In the genomic region with DNA sequence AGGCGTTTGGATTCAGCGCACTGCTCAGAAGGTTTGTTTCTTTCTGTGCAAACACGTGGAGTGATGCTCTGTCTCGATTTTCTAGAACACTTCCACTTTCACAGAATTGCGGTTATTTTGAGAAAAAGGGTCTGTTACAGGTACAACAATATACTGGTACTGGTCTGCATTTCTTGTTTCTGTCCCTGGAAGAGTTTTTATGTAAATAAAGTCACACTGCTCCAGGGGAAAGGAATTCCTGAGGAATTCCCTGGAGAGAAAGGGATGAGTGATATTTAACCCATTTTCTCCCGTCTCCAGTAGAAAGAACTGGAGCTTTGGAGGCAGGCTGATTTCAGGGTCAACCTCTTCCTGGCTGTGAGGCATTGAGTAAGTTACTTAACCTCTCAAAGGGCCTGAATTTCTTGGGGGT, we compare ENCODE assay signal across 10 cellular contexts. TPM values are rescaled to one million over a fixed set of nuclear protein-coding genes. Genes with fewer than 3 reads are reported as not detected.
DNase-seq lines count a peak whose midpoint lies in the region; ATAC-seq and TF ChIP-seq lines count a peak whose summit lies in the region.
"Had no signal": no experiment of that assay in that cellular context is flagged by ENCODE, and none has a peak within 500 bp of the region (broad histone marks: within the 10 kb centered on the region; RNA-seq: fewer than 3 reads in every experiment).

No MANE protein-coding gene starts in this region.

- H3K4ac ChIP-seq in IMR-90 (ENCODE audit: low read depth, low read length) = peak overlapping the region; percentile 96

- H4K8ac ChIP-seq in IMR-90 (ENCODE audit: low read depth in 2 of 2, low read length in 2 of 2) = peak overlapping the region; percentile 38 to 87

- H3K56ac ChIP-seq in IMR-90 (ENCODE audit: extremely low read depth, insufficient read depth, low read length) = peak overlapping the region; percentile 91

- no peaks in the 10 kb centered on the region for H3K27me3 ChIP-seq in IMR-90 (ENCODE audit: control insufficient read depth, insufficient read depth, low read length)

- peak overlapping the region; percentile 73 for H3K9ac ChIP-seq in IMR-90 (ENCODE audit: low read depth, low read length)

- peak overlapping the region; percentile 87 for H3K14ac ChIP-seq in IMR-90 (replicated peaks; ENCODE audit: low read depth, low read length)

- no peak for TF ChIP-seq CTCF in GM13976 (IDR thresholded peaks at IDR 0.05; ENCODE audit: borderline replicate concordance, control extremely low read depth, extremely low read depth, insufficient read depth, missing control alignments)
- TF ChIP-seq CTCF in IMR-90 (conservative IDR thresholded peaks at IDR 0.05; ENCODE audit: low read depth, low read length) = no peak
- TF ChIP-seq CTCF in brain (conservative IDR thresholded peaks at IDR 0.05) = no peak

- CTCF ChIA-PET in IMR-90 (lab: Yijun Ruan, JAX) = interaction anchor here (0.8 to 1.0 kb wide), 2 partner anchors 9 to 27 kb away, joined by 3 to 6 read pairs; no protein-coding TSS in a partner anchor

- ATAC-seq in IMR-90 (ENCODE audit: low read depth) (peak; percentile 48), left ventricle myocardium superior (no peak), HG03135 (IDR thresholded peaks at IDR 0.05; ENCODE audit: unreplicated experiment) (no peak)

- peak overlapping the region; percentile 84 for H2AK9ac ChIP-seq in IMR-90 (replicated peaks; ENCODE audit: low read depth, low read length, poor library complexity)

- H4K20me1 ChIP-seq in IMR-90 (ENCODE audit: insufficient read depth, low read length) = no peaks in the 10 kb centered on the region

- peak overlapping the region; percentile 96 for H2BK120ac ChIP-seq in IMR-90 (ENCODE audit: low read depth, low read length)

- peaks cover 24% of the 10 kb centered on the region for H3K4me1 ChIP-seq in IMR-90 (ENCODE audit: control insufficient read depth, insufficient read depth, low read length)

- no peak for TF ChIP-seq POLR2A in IMR-90 (IDR thresholded peaks at IDR 0.05; ENCODE audit: low read depth, low read length)

- peak overlapping the region; percentile 77 for H4K5ac ChIP-seq in IMR-90 (ENCODE audit: low read depth, low read length)

- H2BK20ac ChIP-seq in IMR-90 (ENCODE audit: low read depth, low read length) = peak overlapping the region; percentile 87

- H2BK15ac ChIP-seq in IMR-90 (ENCODE audit: low read depth, low read length) = peak overlapping the region; percentile 88

- in situ Hi-C loops in GM13976 (cut with MboI; ENCODE audit: low sequenced_read_pairs, unreplicated experiment) = no loop called here
- in situ Hi-C loops in IMR-90 (cut with MboI; ENCODE audit: low sequenced_read_pairs) = no loop called here

- H4K91ac ChIP-seq in IMR-90 (ENCODE audit: insufficient read depth, low read depth, low read length) = peak overlapping the region; percentile 98

- H3K9me3 ChIP-seq in IMR-90 (ENCODE audit: control insufficient read depth, insufficient read depth, low read length) = no peaks in the 10 kb centered on the region

- H3K36me3 ChIP-seq in IMR-90 (ENCODE audit: control insufficient read depth, insufficient read depth, low read length) = no peaks in the 10 kb centered on the region

- DNase-seq in GM13976 (ENCODE audit: low spot score) (peak; percentile 59), IMR-90 (peak; percentile 44), renal cortical epithelial cell (ENCODE audit: low read depth) (peak; percentile 61), NCI-H1436 treated with DMSO at 0.1 percent for 48 hours (lab: John Stamatoyannopoulos, UW) (no peak), left ventricle myocardium superior (no peak), NCI-H510A (lab: John Stamatoyannopoulos, UW) (no peak)

- no CpG with 5 or more reads among the region's 6 CpGs for WGBS in IMR-90 (ENCODE audit: extremely low coverage in 2 of 2, insufficient read length in 1 of 2), 2 experiments

- H3K9me1 ChIP-seq in IMR-90 (ENCODE audit: insufficient read depth, low read length) = peaks cover 14% of the 10 kb centered on the region

- POLR2A ChIA-PET in IMR-90 (lab: Charles Lee; ENCODE audit: unreplicated experiment) = no interaction called here

- peak overlapping the region; percentile 94 for H2AK5ac ChIP-seq in IMR-90 (ENCODE audit: low read depth, low read length)

- H2BK5ac ChIP-seq in IMR-90 (ENCODE audit: low read depth, low read length, poor library complexity, severe bottlenecking) = peak overlapping the region; percentile 90

- no peaks in the 10 kb centered on the region for H3K36me3 Mint-ChIP-seq in brain

- no peak for TF ChIP-seq RAD21 in IMR-90 (IDR thresholded peaks at IDR 0.05; ENCODE audit: low read length)

- dilution Hi-C loops in IMR-90 (cut with HindIII; ENCODE audit: low sequenced_read_pairs, unreplicated experiment) = no loop called here

- H3K4me3 ChIP-seq in IMR-90 (ENCODE audit: insufficient read depth, low read depth, low read length) = peak overlapping the region; percentile 9; the same call in 1 of the 2 replicates

- H3K23ac ChIP-seq in IMR-90 (ENCODE audit: low read depth, low read length) = peak overlapping the region; percentile 80; the same call in 1 of the 2 replicates

- no peaks in the 10 kb centered on the region; a peak in 1 of 4 replicates for H3K79me1 ChIP-seq in IMR-90 (ENCODE audit: low read depth in 1 of 2, low read length in 2 of 2)

- peak overlapping the region in 4 of 5 experiments; percentile 19 to 53 (median 30) for H3K4me3 Mint-ChIP-seq in brain

- H3K18ac ChIP-seq in IMR-90 (ENCODE audit: low read depth, low read length) = peak overlapping the region; percentile 77

- BruUV-seq in IMR-90 (replicated peaks; lab: Mats Ljungman, UMichigan) = no TSS peak

- intact Hi-C loops in IMR-90 (cut with micrococcal nuclease) = loop anchor here (2.0 kb wide), 1 partner anchor 16 kb away; no protein-coding TSS in a partner anchor
- intact Hi-C loops in left ventricle myocardium superior (cut with micrococcal nuclease) = no loop called here

- peak overlapping the region; percentile 94 for H3K27ac ChIP-seq in IMR-90 (ENCODE audit: insufficient read depth, low read length)

- peaks cover 33% of the 10 kb centered on the region for H3K4me1 Mint-ChIP-seq in brain

- peak overlapping the region in 4 of 5 experiments; percentile 23 to 57 (median 46) for H3K27ac Mint-ChIP-seq in brain

- peak overlapping the region; percentile 72 for H2AFZ ChIP-seq in IMR-90 (replicated peaks; ENCODE audit: low read length, poor library complexity)

- H3K27me3 Mint-ChIP-seq in brain = peaks cover 5% of the 10 kb centered on the region

- H3K9me3 Mint-ChIP-seq in brain = peaks cover 0 to 8% (median 0%) of the 10 kb centered on the region in 5 experiments

- peak overlapping the region; percentile 83 for H3K4me2 ChIP-seq in IMR-90 (ENCODE audit: low read depth, low read length)

TF ChIP-seq in IMR-90, 13 proteins besides CTCF, POLR2A, EP300 and RAD21:
- TF ChIP-seq MAZ (IDR thresholded peaks at IDR 0.05; ENCODE audit: borderline replicate concordance, low read depth, low read length) = no peak
- TF ChIP-seq MXI1 (IDR thresholded peaks at IDR 0.05; ENCODE audit: borderline replicate concordance, low read depth, low read length) = peak; percentile 46; the same call in 1 of the 2 replicates

RNA-seq across cellular contexts. Expression of gene RMI2, which starts 16.2 kb away (rescaled TPM):
- total RNA-seq in IMR-90 (2012; rRNA removed) (3.2 and 5.8 TPM in 2 replicates), renal cortical epithelial cell (6.0 and 7.3 TPM in 2 replicates), left ventricle myocardium superior (0.45 TPM)
- polyA plus RNA-seq in IMR-90 (2012; rRNA removed) (4.0 and 5.6 TPM in 2 replicates), brain (ENCODE audit: insufficient read depth, low read depth, low replicate concordance) (43.1 TPM)
- 1.7 and 3.8 TPM in 2 replicates for polyA plus RNA-seq in IMR-90 (2012; cell fraction: cytosol; rRNA removed)
- 1.4 and 3.8 TPM in 2 replicates for polyA plus RNA-seq in IMR-90 (2012; cell fraction: nucleus; rRNA removed; ENCODE audit: low replicate concordance)

RNA-seq across cellular contexts. Expression of gene PRM1, which starts 48.0 kb away (rescaled TPM):
- total RNA-seq in IMR-90 (2012; rRNA removed) = not detected in 2 replicates
- not detected in 2 replicates for polyA plus RNA-seq in IMR-90 (2012; rRNA removed)
- polyA plus RNA-seq in IMR-90 (2012; cell fraction: cytosol; rRNA removed) = not detected in 2 replicates
- polyA plus RNA-seq in IMR-90 (2012; cell fraction: nucleus; rRNA removed; ENCODE audit: low replicate concordance) = not detected in 2 replicates
- polyA plus RNA-seq in brain (ENCODE audit: insufficient read depth, low read depth, low replicate concordance) = not detected
- not detected in 2 replicates for total RNA-seq in renal cortical epithelial cell
- total RNA-seq in left ventricle myocardium superior = not detected
- total RNA-seq: NCI-H460, urinary bladder had no signal
- polyA plus RNA-seq: urinary bladder had no signal

RNA-seq across cellular contexts. Expression of gene PRM2, which starts 52.8 kb away (rescaled TPM):
- not detected in 2 replicates for total RNA-seq in IMR-90 (2012; rRNA removed)
- not detected in 2 replicates for polyA plus RNA-seq in IMR-90 (2012; rRNA removed)
- not detected in 2 replicates for polyA plus RNA-seq in IMR-90 (2012; cell fraction: cytosol; rRNA removed)
- polyA plus RNA-seq in IMR-90 (2012; cell fraction: nucleus; rRNA removed; ENCODE audit: low replicate concordance) = not detected in 2 replicates
- not detected for polyA plus RNA-seq in brain (ENCODE audit: insufficient read depth, low read depth, low replicate concordance)
- not detected in 2 replicates for total RNA-seq in renal cortical epithelial cell
- not detected for total RNA-seq in left ventricle myocardium superior
- total RNA-seq: NCI-H460, urinary bladder had no signal
- polyA plus RNA-seq: urinary bladder had no signal

RNA-seq across cellular contexts. Expression of gene PRM3, which starts 55.7 kb away (rescaled TPM):
- total RNA-seq in IMR-90 (2012; rRNA removed) (not detected in 2 replicates), renal cortical epithelial cell (not detected in 2 replicates), left ventricle myocardium superior (not detected)
- polyA plus RNA-seq in IMR-90 (2012; rRNA removed) (not detected in 2 replicates), brain (ENCODE audit: insufficient read depth, low read depth, low replicate concordance) (not detected)
- polyA plus RNA-seq in IMR-90 (2012; cell fraction: cytosol; rRNA removed) = not detected in 2 replicates
- polyA plus RNA-seq in IMR-90 (2012; cell fraction: nucleus; rRNA removed; ENCODE audit: low replicate concordance) = not detected in 2 replicates
- total RNA-seq: NCI-H460, urinary bladder had no signal
- polyA plus RNA-seq: urinary bladder had no signal

RNA-seq across cellular contexts. Expression of gene TNP2, which starts 60.0 kb away (rescaled TPM):
- not detected in 2 replicates for total RNA-seq in IMR-90 (2012; rRNA removed)
- polyA plus RNA-seq in IMR-90 (2012; rRNA removed) = not detected in 2 replicates
- not detected in 2 replicates for polyA plus RNA-seq in IMR-90 (2012; cell fraction: cytosol; rRNA removed)
- polyA plus RNA-seq in IMR-90 (2012; cell fraction: nucleus; rRNA removed; ENCODE audit: low replicate concordance) = not detected in 2 replicates
- not detected for polyA plus RNA-seq in brain (ENCODE audit: insufficient read depth, low read depth, low replicate concordance)
- not detected in 2 replicates for total RNA-seq in renal cortical epithelial cell
- total RNA-seq in left ventricle myocardium superior = not detected
- total RNA-seq: NCI-H460, urinary bladder had no signal
- polyA plus RNA-seq: urinary bladder had no signal

Comparison
In these comparisons a context has a peak if more than half of its experiments do, and no peak if none do; other contexts are left out.
1. DNase-seq: peak in GM13976 (single experiment), IMR-90 (single experiment) and renal cortical epithelial cell (single experiment); none in NCI-H1436 treated with DMSO at 0.1 percent for 48 hours (single experiment), left ventricle myocardium superior (single experiment) and NCI-H510A (single experiment).